ENCODE assay signal across 11 cellular contexts in genomic region chr14:106378191-106378590, GRCh38.
DNase-seq lines count a peak whose midpoint lies in the region; ATAC-seq and TF ChIP-seq lines count a peak whose summit lies in the region.
"Had no signal": no experiment of that assay in that cellular context is flagged by ENCODE, and none has a peak within 500 bp of the region (broad histone marks: within the 10 kb centered on the region; RNA-seq: fewer than 3 reads in every experiment).

No MANE protein-coding gene starts in this region.

- peaks cover 22% of the 10 kb centered on the region for H3K4me1 Mint-ChIP-seq in activated CD4-positive, alpha-beta T cell treated with anti-CD3 and anti-CD28 coated beads for 36 hours
- peaks cover 20% of the 10 kb centered on the region for H3K4me1 Mint-ChIP-seq in activated naive CD8-positive, alpha-beta T cell treated with anti-CD3 and anti-CD28 coated beads, Interleukin-2, amount 10 ng/mL, durations not matched to agents 7 days and 5 days
- H3K4me1 Mint-ChIP-seq in stimulated activated naive CD8-positive, alpha-beta T cell treated with anti-CD3 and anti-CD28 coated beads, Interleukin-15, amount 100 ng/mL, for 72 hours, result peaks cover 15% of the 10 kb centered on the region
- H3K4me1 Mint-ChIP-seq in neural progenitor cell, result no peaks in the 10 kb centered on the region

- H4K20me1 ChIP-seq in SU-DHL-6 (ENCODE audit: low read depth, low read length) (no peaks in the 10 kb centered on the region), neural progenitor cell (ENCODE audit: low read depth) (no peaks in the 10 kb centered on the region)

- H3K9me3 ChIP-seq in SU-DHL-6 (ENCODE audit: insufficient read depth, low read length) (no peaks in the 10 kb centered on the region), neural progenitor cell (ENCODE audit: low read depth) (peaks cover 21% of the 10 kb centered on the region)

- DNase-seq in activated CD4-positive, alpha-beta T cell treated with anti-CD3 and anti-CD28 coated beads for 36 hours, result peak; percentile 75
- DNase-seq in activated CD4-positive, alpha-beta T cell treated with anti-CD3 and anti-CD28 coated beads for 1 hour, result no peak
- DNase-seq in activated naive CD8-positive, alpha-beta T cell treated with anti-CD3 and anti-CD28 coated beads, Interleukin-2, amount 10 ng/mL, durations not matched to agents 7 days and 5 days, result peak; percentile 65
- peak in 1 of 2 donors; percentile 48 for DNase-seq in stimulated activated naive CD8-positive, alpha-beta T cell treated with anti-CD3 and anti-CD28 coated beads, Interleukin-15, amount 100 ng/mL, for 72 hours
- DNase-seq in neural progenitor cell (ENCODE audit: low spot score), result no peak
- DNase-seq in middle frontal gyrus (ENCODE audit: extremely low spot score, low spot score), result no peak
- DNase-seq: ACHN had no signal

- H3K9me2 ChIP-seq in SU-DHL-6 (replicated peaks; ENCODE audit: insufficient read depth, low read length), result no peaks in the 10 kb centered on the region

- H3K27me3 ChIP-seq in SU-DHL-6 (ENCODE audit: low read length), result no peaks in the 10 kb centered on the region
- no peaks in the 10 kb centered on the region for H3K27me3 ChIP-seq in neural progenitor cell
- H3K27me3 ChIP-seq: cardiac muscle cell had no signal

- H3F3A ChIP-seq in SU-DHL-6 (ENCODE audit: insufficient read depth), result no peaks in the 10 kb centered on the region
- H3F3A ChIP-seq in neural progenitor cell (ENCODE audit: low read depth), result no peaks in the 10 kb centered on the region

- no peak overlapping the region for H3K4me3 ChIP-seq in SU-DHL-6 (ENCODE audit: insufficient read depth, low read length, poor library complexity, severe bottlenecking)
- no peak overlapping the region for H3K4me3 ChIP-seq in neural progenitor cell
- H3K4me3 ChIP-seq: cardiac muscle cell had no signal

- CTCF ChIA-PET in activated CD4-positive, alpha-beta T cell treated with anti-CD3 and anti-CD28 coated beads for 36 hours (lab: Charles Lee), result interaction anchor here (0.5 to 11.8 kb wide), 14 partner anchors 12 to 487 kb away, joined by 3 to 246 read pairs (median 4); no protein-coding TSS in a partner anchor

- no peaks in the 10 kb centered on the region for H3K36me3 Mint-ChIP-seq in activated CD4-positive, alpha-beta T cell treated with anti-CD3 and anti-CD28 coated beads for 36 hours (ENCODE audit: low read depth)
- H3K36me3 Mint-ChIP-seq in activated naive CD8-positive, alpha-beta T cell treated with anti-CD3 and anti-CD28 coated beads, Interleukin-2, amount 10 ng/mL, durations not matched to agents 7 days and 5 days, result no peaks in the 10 kb centered on the region
- H3K36me3 Mint-ChIP-seq in neural progenitor cell, result no peaks in the 10 kb centered on the region

- H3K27me3 Mint-ChIP-seq in activated CD4-positive, alpha-beta T cell treated with anti-CD3 and anti-CD28 coated beads for 36 hours, result no peaks in the 10 kb centered on the region
- peaks cover 11% of the 10 kb centered on the region for H3K27me3 Mint-ChIP-seq in activated naive CD8-positive, alpha-beta T cell treated with anti-CD3 and anti-CD28 coated beads, Interleukin-2, amount 10 ng/mL, durations not matched to agents 7 days and 5 days
- peaks cover 23% of the 10 kb centered on the region for H3K27me3 Mint-ChIP-seq in stimulated activated naive CD8-positive, alpha-beta T cell treated with anti-CD3 and anti-CD28 coated beads, Interleukin-15, amount 100 ng/mL, for 72 hours
- H3K27me3 Mint-ChIP-seq in neural progenitor cell (ENCODE audit: insufficient read depth, low read depth), result no peaks in the 10 kb centered on the region

- H2AFZ ChIP-seq in SU-DHL-6 (ENCODE audit: low read depth, low read length, severe bottlenecking) (no peak overlapping the region), neural progenitor cell (replicated peaks) (no peak overlapping the region)

- TF ChIP-seq CTCF in SU-DHL-6 (IDR thresholded peaks at IDR 0.05; ENCODE audit: insufficient read depth, low read length, poor library complexity, severe bottlenecking) (peak; percentile 53), neural progenitor cell (IDR thresholded peaks at IDR 0.05) (no peak)

- POLR2A ChIA-PET in activated CD4-positive, alpha-beta T cell treated with anti-CD3 and anti-CD28 coated beads for 36 hours (lab: Charles Lee), result interaction anchor here (0.8 kb wide), 1 partner anchor 17 kb away, joined by 3 read pairs; no protein-coding TSS in a partner anchor
- POLR2A ChIA-PET in activated naive CD8-positive, alpha-beta T cell treated with anti-CD3 and anti-CD28 coated beads, Interleukin-2, amount 10 ng/mL, durations not matched to agents 7 days and 5 days (lab: Charles Lee), result no interaction called here

- H3K27ac ChIP-seq in SU-DHL-6 (ENCODE audit: low read depth, low read length), result no peak overlapping the region
- H3K27ac ChIP-seq in neural progenitor cell, result no peak overlapping the region
- H3K27ac ChIP-seq: cardiac muscle cell had no signal

- no peak overlapping the region for H3K4me2 ChIP-seq in SU-DHL-6 (ENCODE audit: low read depth, low read length, poor library complexity, severe bottlenecking)
- H3K4me2 ChIP-seq in neural progenitor cell, result no peak overlapping the region

- no peaks in the 10 kb centered on the region for H3K36me3 ChIP-seq in SU-DHL-6 (ENCODE audit: low read length)
- no peaks in the 10 kb centered on the region for H3K36me3 ChIP-seq in neural progenitor cell
- H3K36me3 ChIP-seq: cardiac muscle cell had no signal

- H3K9ac ChIP-seq in SU-DHL-6 (ENCODE audit: low read length) (no peak overlapping the region), neural progenitor cell (no peak overlapping the region)

- H3K4me3 Mint-ChIP-seq in activated CD4-positive, alpha-beta T cell treated with anti-CD3 and anti-CD28 coated beads for 36 hours, result no peak overlapping the region
- H3K4me3 Mint-ChIP-seq in activated naive CD8-positive, alpha-beta T cell treated with anti-CD3 and anti-CD28 coated beads, Interleukin-2, amount 10 ng/mL, durations not matched to agents 7 days and 5 days, result no peak overlapping the region
- H3K4me3 Mint-ChIP-seq in stimulated activated naive CD8-positive, alpha-beta T cell treated with anti-CD3 and anti-CD28 coated beads, Interleukin-15, amount 100 ng/mL, for 72 hours, result no peak overlapping the region
- H3K4me3 Mint-ChIP-seq in neural progenitor cell, result no peak overlapping the region

- H3K4me1 ChIP-seq in neural progenitor cell, result no peaks in the 10 kb centered on the region

- no peaks in the 10 kb centered on the region for H3K9me3 Mint-ChIP-seq in activated CD4-positive, alpha-beta T cell treated with anti-CD3 and anti-CD28 coated beads for 36 hours (ENCODE audit: low read depth)
- H3K9me3 Mint-ChIP-seq in activated naive CD8-positive, alpha-beta T cell treated with anti-CD3 and anti-CD28 coated beads, Interleukin-2, amount 10 ng/mL, durations not matched to agents 7 days and 5 days, result no peaks in the 10 kb centered on the region
- H3K9me3 Mint-ChIP-seq in stimulated activated naive CD8-positive, alpha-beta T cell treated with anti-CD3 and anti-CD28 coated beads, Interleukin-15, amount 100 ng/mL, for 72 hours, result no peaks in the 10 kb centered on the region
- peaks cover 43% of the 10 kb centered on the region for H3K9me3 Mint-ChIP-seq in neural progenitor cell

- intact Hi-C loops in activated CD4-positive, alpha-beta T cell treated with anti-CD3 and anti-CD28 coated beads for 36 hours (cut with DNase I, micrococcal nuclease), result loop anchor here in 1 of 2 experiments (5.0 to 10.0 kb wide), 2 partner anchors 34 to 53 kb away; no protein-coding TSS in a partner anchor

- no peak overlapping the region for H3K27ac Mint-ChIP-seq in activated CD4-positive, alpha-beta T cell treated with anti-CD3 and anti-CD28 coated beads for 36 hours
- H3K27ac Mint-ChIP-seq in activated naive CD8-positive, alpha-beta T cell treated with anti-CD3 and anti-CD28 coated beads, Interleukin-2, amount 10 ng/mL, durations not matched to agents 7 days and 5 days, result no peak overlapping the region
- no peak overlapping the region for H3K27ac Mint-ChIP-seq in stimulated activated naive CD8-positive, alpha-beta T cell treated with anti-CD3 and anti-CD28 coated beads, Interleukin-15, amount 100 ng/mL, for 72 hours
- H3K27ac Mint-ChIP-seq in neural progenitor cell, result no peak overlapping the region

- ATAC-seq in activated CD4-positive, alpha-beta T cell treated with anti-CD3 and anti-CD28 coated beads for 36 hours, result peak; percentile 81
- ATAC-seq in activated naive CD8-positive, alpha-beta T cell treated with anti-CD3 and anti-CD28 coated beads, Interleukin-2, amount 10 ng/mL, durations not matched to agents 7 days and 5 days (ENCODE audit: low read depth), result peak; percentile 48
- peak; percentile 52 for ATAC-seq in stimulated activated naive CD8-positive, alpha-beta T cell treated with anti-CD3 and anti-CD28 coated beads, Interleukin-15, amount 100 ng/mL, for 72 hours
- ATAC-seq in GM19467 (IDR thresholded peaks at IDR 0.05; ENCODE audit: unreplicated experiment), result no peak
- ATAC-seq: esophagus mucosa had no signal

- H3K79me2 ChIP-seq in SU-DHL-6 (ENCODE audit: insufficient read depth, low read length) (no peaks in the 10 kb centered on the region), neural progenitor cell (ENCODE audit: low read depth) (no peaks in the 10 kb centered on the region)

Comparison
In these comparisons a context has a peak if more than half of its experiments do, and no peak if none do; other contexts are left out.
1. DNase-seq: peak in activated CD4-positive, alpha-beta T cell treated with anti-CD3 and anti-CD28 coated beads for 36 hours (single experiment) and activated naive CD8-positive, alpha-beta T cell treated with anti-CD3 and anti-CD28 coated beads, Interleukin-2, amount 10 ng/mL, durations not matched to agents 7 days and 5 days (single experiment); none in activated CD4-positive, alpha-beta T cell treated with anti-CD3 and anti-CD28 coated beads for 1 hour (single experiment), neural progenitor cell (single experiment) and middle frontal gyrus (single experiment).